8 cellular contexts compared by ENCODE assay signal in the genomic region with DNA sequence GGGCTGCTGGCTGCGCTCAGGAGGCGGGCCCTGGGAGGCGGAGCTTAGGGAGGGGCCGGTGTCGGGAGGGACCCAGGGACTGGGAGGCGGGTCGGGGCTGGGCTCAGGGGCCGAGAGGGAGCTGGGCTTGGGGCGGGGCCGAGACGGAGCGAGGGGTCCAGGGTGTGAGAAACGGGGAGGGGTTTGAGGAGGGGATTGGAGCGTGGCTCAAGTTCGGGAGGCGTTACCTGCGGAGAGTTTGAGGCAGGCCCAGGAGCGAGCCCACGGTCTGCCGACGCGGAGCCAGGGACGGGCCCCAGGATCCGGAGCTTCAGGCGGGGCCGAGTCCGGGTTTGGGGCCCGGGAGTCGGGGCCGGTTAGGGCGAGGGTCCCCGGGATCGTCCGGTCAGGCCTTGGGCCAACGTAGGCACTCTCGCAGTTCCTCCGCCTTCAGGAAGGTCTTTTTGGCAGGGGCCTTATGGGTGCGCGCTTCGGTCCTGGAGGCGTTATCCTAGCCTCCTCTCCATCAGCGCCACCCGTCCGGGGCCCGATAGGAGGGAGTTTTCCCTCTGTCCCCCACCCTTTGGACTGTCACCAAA. TPM values are rescaled to one million over a fixed set of nuclear protein-coding genes. Genes with fewer than 3 reads are reported as not detected.
A peak's percentile ranks its signal among the peaks of the same experiment; 100 is the strongest.
DNase-seq lines count a peak whose midpoint lies in the region; ATAC-seq and TF ChIP-seq lines count a peak whose summit lies in the region.
"Not testable (repeated sequence)": the region's sequence is repeated elsewhere in the genome, so short reads cannot be mapped to it uniquely, and the experiment has no call there.

No MANE protein-coding gene starts in this region.

- intact Hi-C loops in ascending aorta (cut with DNase I), result loop anchor here (2.0 to 5.0 kb wide), 3 partner anchors 261 to 1022 kb away; partner anchors contain the start of genes NUP98 and TSSC4
- intact Hi-C loops in lower lobe of right lung (cut with DNase I), result not testable (repeated sequence)
- intact Hi-C loops in sigmoid colon (cut with DNase I), result loop anchor here (10.0 kb wide), 1 partner anchor 48 kb away; the partner anchor contains the start of gene ZNF195

- peak overlapping the region; percentile 64 to 66 for H3K4me3 ChIP-seq in SK-N-SH (ENCODE audit: low read depth in 2 of 2, low read length in 1 of 2)
- H3K4me3 ChIP-seq in ascending aorta, result peak overlapping the region; percentile 70 to 71
- H3K4me3 ChIP-seq in fibroblast of lung (replicated peaks in 1 of 4; ENCODE audit: control extremely low read depth in 1 of 4, insufficient read depth in 1 of 4, low read depth in 3 of 4, low read length in 4 of 4), result peak overlapping the region; percentile 38 to 61 (median 42)
- peak overlapping the region; percentile 66 for H3K4me3 ChIP-seq in lower lobe of right lung
- H3K4me3 ChIP-seq in sigmoid colon, result peak overlapping the region; percentile 67 to 69 (median 68)

- not testable (repeated sequence) for H3K79me2 ChIP-seq in SK-N-SH (ENCODE audit: insufficient read depth); fibroblast of lung (ENCODE audit: control insufficient read depth, insufficient read depth, low read length)

- CTCF ChIA-PET in SK-N-SH (lab: Yijun Ruan, JAX), result interaction anchor here (0.7 kb wide), 1 partner anchor 82 kb away, joined by 6 read pairs; no protein-coding TSS in a partner anchor

- H4K20me1 ChIP-seq in SK-N-SH (ENCODE audit: insufficient read depth); fibroblast of lung (ENCODE audit: control insufficient read depth, extremely low read depth, insufficient read depth, low read length): not testable (repeated sequence)

- peak overlapping the region; percentile 91 for H3K4me2 ChIP-seq in SK-N-SH
- H3K4me2 ChIP-seq in fibroblast of lung (ENCODE audit: extremely low read depth, insufficient read depth, low read length), result peak overlapping the region; percentile 71

- not testable (repeated sequence) for H3K4me1 ChIP-seq in SK-N-SH (ENCODE audit: control insufficient read depth in 1 of 2, insufficient read depth in 2 of 2, low read depth in 1 of 2, low read length in 1 of 2); ascending aorta; fibroblast of lung (ENCODE audit: control insufficient read depth, extremely low read depth, insufficient read depth, low read length); lower lobe of right lung
- H3K4me1 ChIP-seq in sigmoid colon, result peaks cover 0 to 11% (median 4%) of the 10 kb centered on the region in 4 donors

- peak; percentile 36 for DNase-seq in GM03348 (ENCODE audit: low spot score)
- peak; percentile 52 to 58 for DNase-seq in Kasumi-1 (lab: John Stamatoyannopoulos, UW)
- DNase-seq in SK-N-SH, result peak; percentile 59
- DNase-seq in ascending aorta (ENCODE audit: low spot score in 2 of 2); fibroblast of lung (ENCODE audit: low read depth in 2 of 2); lower lobe of right lung; sigmoid colon: not testable (repeated sequence)

- peak overlapping the region; percentile 74 for H3K27ac ChIP-seq in 22Rv1
- not testable (repeated sequence) for H3K27ac ChIP-seq in SK-N-SH (ENCODE audit: low read depth in 2 of 2, low read length in 1 of 2)
- H3K27ac ChIP-seq in ascending aorta, result peak overlapping the region; percentile 73 to 90
- peak overlapping the region; percentile 20 for H3K27ac ChIP-seq in fibroblast of lung (ENCODE audit: insufficient read depth, low read length)
- H3K27ac ChIP-seq in lower lobe of right lung, result peak overlapping the region; percentile 65
- H3K27ac ChIP-seq in sigmoid colon, result peak overlapping the region; percentile 79 to 84 (median 84)

- not testable (repeated sequence) for H3K9me2 ChIP-seq in SK-N-SH

- TF ChIP-seq POLR2A in sigmoid colon (IDR thresholded peaks at IDR 0.05), result peak in 1 of 2 donors; percentile 52

- H3F3A ChIP-seq in SK-N-SH (replicated peaks; ENCODE audit: insufficient read depth), result not testable (repeated sequence)

- H3K27me3 ChIP-seq in SK-N-SH (ENCODE audit: insufficient read depth); ascending aorta; fibroblast of lung (ENCODE audit: control insufficient read depth, insufficient read depth, low read length); lower lobe of right lung (ENCODE audit: low read depth); sigmoid colon: not testable (repeated sequence)

- H3K36me3 ChIP-seq in SK-N-SH (replicated peaks in 1 of 2; ENCODE audit: control insufficient read depth in 1 of 2, insufficient read depth in 2 of 2, low read length in 1 of 2); ascending aorta; fibroblast of lung (ENCODE audit: control insufficient read depth, insufficient read depth, low read length); lower lobe of right lung; sigmoid colon: not testable (repeated sequence)

- not testable (repeated sequence) for TF ChIP-seq EP300 in SK-N-SH (IDR thresholded peaks at IDR 0.05; ENCODE audit: borderline replicate concordance in 1 of 2, low read depth in 1 of 2, low read length in 1 of 2); sigmoid colon (IDR thresholded peaks at IDR 0.05)

- POLR2A ChIA-PET in SK-N-SH (lab: Yijun Ruan, JAX), result interaction anchor here (0.9 kb wide), 1 partner anchor 44 kb away, joined by 3 read pairs; the partner anchor contains the start of gene ZNF195

- not testable (repeated sequence) for TF ChIP-seq CTCF in 22Rv1 (IDR thresholded peaks at IDR 0.05); SK-N-SH (IDR thresholded peaks at IDR 0.05); ascending aorta (IDR thresholded peaks at IDR 0.05); fibroblast of lung (conservative IDR thresholded peaks at IDR 0.05 in 1 of 2, IDR thresholded peaks at IDR 0.05 in 1 of 2; ENCODE audit: low read depth in 1 of 2, low read length in 2 of 2); lower lobe of right lung (IDR thresholded peaks at IDR 0.05); sigmoid colon (IDR thresholded peaks at IDR 0.05)

- ATAC-seq in lower lobe of right lung, result not testable (repeated sequence)

- not testable (repeated sequence) for TF ChIP-seq RAD21 in SK-N-SH (IDR thresholded peaks at IDR 0.05; ENCODE audit: low read length)

- H2AFZ ChIP-seq in SK-N-SH (ENCODE audit: low read depth), result peak overlapping the region; percentile 72
- H2AFZ ChIP-seq in fibroblast of lung (ENCODE audit: low read length), result peak overlapping the region; percentile 23

- H3K9me3 ChIP-seq in SK-N-SH; ascending aorta; fibroblast of lung (ENCODE audit: control insufficient read depth, insufficient read depth, low read depth, low read length); lower lobe of right lung; sigmoid colon: not testable (repeated sequence)

- peak overlapping the region; percentile 63 for H3K9ac ChIP-seq in SK-N-SH
- peak overlapping the region; percentile 53 for H3K9ac ChIP-seq in fibroblast of lung (ENCODE audit: insufficient read depth, low read length)

- WGBS in SK-N-SH (ENCODE audit: low lambda C conversion rate), result 5% methylated on average over 18 of the region's 45 CpGs
- WGBS in sigmoid colon, 2 donors, result 1% methylated on average over 45 of the region's 45 CpGs

RNA-seq across cellular contexts. Expression of gene ZNF195, which starts 44.3 kb away (rescaled TPM):
- polyA plus RNA-seq in SK-N-SH (2012; rRNA removed) (13.2 and 21.7 TPM in 2 replicates), fibroblast of lung (11.3 and 16.5 TPM in 2 replicates), sigmoid colon (10 to 100 TPM; 13.9 to 21.4 (median 16.2) TPM)
- polyA plus RNA-seq in SK-N-SH (2012; cell fraction: cytosol; rRNA removed), result 16.3 and 16.4 TPM in 2 replicates
- polyA plus RNA-seq in SK-N-SH (2012; cell fraction: nucleus; rRNA removed), result 36.3 and 50.2 TPM in 2 replicates
- total RNA-seq in ascending aorta (1.3 TPM), fibroblast of lung (15.7 and 16.8 TPM in 2 replicates), lower lobe of right lung (16.4 TPM), sigmoid colon (10 to 100 TPM; 13.8 to 29.1 (median 15.9) TPM)
- polyA plus RNA-seq in fibroblast of lung (2012), result 8.9 and 9.1 TPM in 2 replicates
- polyA minus RNA-seq in fibroblast of lung (ENCODE audit: low replicate concordance), result 8.6 and 32.2 TPM in 2 replicates
